Comparison of ENCODE assay signal across 14 cellular contexts in genomic region chr9:124478014-124478753, GRCh38. TPM values are rescaled to one million over a fixed set of nuclear protein-coding genes. Genes with fewer than 3 reads are reported as not detected.
DNase-seq lines count a peak whose midpoint lies in the region; ATAC-seq and TF ChIP-seq lines count a peak whose summit lies in the region.
"Had no signal": no experiment of that assay in that cellular context is flagged by ENCODE, and none has a peak within 500 bp of the region (broad histone marks: within the 10 kb centered on the region; RNA-seq: fewer than 3 reads in every experiment).

No MANE protein-coding gene starts in this region.

- no peaks in the 10 kb centered on the region for H3K36me3 Mint-ChIP-seq in Caco-2 (ENCODE audit: insufficient read depth, unreplicated experiment)
- H3K36me3 Mint-ChIP-seq in nephron (ENCODE audit: low read depth) = no peaks in the 10 kb centered on the region
- H3K36me3 Mint-ChIP-seq: activated CD8-positive, alpha-beta memory T cell treated with anti-CD3 and anti-CD28 coated beads, Interleukin-2, amount 10 ng/mL, durations not matched to agents 7 days and 5 days; activated naive CD4-positive, alpha-beta T cell treated with anti-CD3 and anti-CD28 coated beads, Interleukin-2, amount 50 U/mL, for 72 hours had no signal

- TF ChIP-seq CTCF in Caco-2 (IDR thresholded peaks at IDR 0.05; ENCODE audit: insufficient read depth in 1 of 2, low read depth in 1 of 2, low read length in 1 of 2, severe bottlenecking in 1 of 2, unreplicated experiment in 1 of 2) (no peak), coronary artery (IDR thresholded peaks at IDR 0.05) (no peak), nephron (IDR thresholded peaks at IDR 0.05; ENCODE audit: unreplicated experiment in 3 of 3) (no peak)

- H3K9me3 ChIP-seq in Caco-2 = no peaks in the 10 kb centered on the region
- H3K9me3 ChIP-seq in HUES6 (ENCODE audit: control insufficient read depth, insufficient read depth, low read depth, low read length) = no peaks in the 10 kb centered on the region
- H3K9me3 ChIP-seq: stomach had no signal

- CTCF ChIA-PET in Caco-2 (lab: Charles Lee) = interaction anchor here (0.6 kb wide), 2 partner anchors 10 to 1889 kb away, joined by 4 to 5 read pairs; no protein-coding TSS in a partner anchor

- intact Hi-C loops in Caco-2 (cut with micrococcal nuclease; ENCODE audit: unreplicated experiment) = no loop called here

- H3K27ac Mint-ChIP-seq in Caco-2 (ENCODE audit: unreplicated experiment) (no peak overlapping the region), nephron (no peak overlapping the region)
- H3K27ac Mint-ChIP-seq: activated CD8-positive, alpha-beta memory T cell treated with anti-CD3 and anti-CD28 coated beads, Interleukin-2, amount 10 ng/mL, durations not matched to agents 7 days and 5 days; activated naive CD4-positive, alpha-beta T cell treated with anti-CD3 and anti-CD28 coated beads, Interleukin-2, amount 50 U/mL, for 72 hours had no signal

- DNase-seq in Caco-2 (no peak), coronary artery (ENCODE audit: low spot score) (no peak), CD1c-positive myeloid dendritic cell (ENCODE audit: extremely low spot score) (no peak)
- no peak for DNase-seq in stimulated activated CD4-positive, alpha-beta T cell treated with anti-CD3 and anti-CD28 coated beads, Interleukin-1b, Interleukin-23, amount 100 ng/mL, for 48 hours
- DNase-seq: activated CD8-positive, alpha-beta memory T cell treated with anti-CD3 and anti-CD28 coated beads, Interleukin-2, amount 10 ng/mL, durations not matched to agents 7 days and 5 days; dermis blood vessel endothelial cell; foreskin fibroblast; stomach had no signal

- H3K9me3 Mint-ChIP-seq in Caco-2 (ENCODE audit: unreplicated experiment) (no peaks in the 10 kb centered on the region), nephron (no peaks in the 10 kb centered on the region)
- H3K9me3 Mint-ChIP-seq: activated naive CD4-positive, alpha-beta T cell treated with anti-CD3 and anti-CD28 coated beads, Interleukin-2, amount 50 U/mL, for 72 hours had no signal

- H3K4me1 ChIP-seq in Caco-2 = peaks cover 8% of the 10 kb centered on the region; the same call in 1 of the 2 replicates
- H3K4me1 ChIP-seq in HUES6 (ENCODE audit: control insufficient read depth, insufficient read depth, low read length) = peaks cover 44% of the 10 kb centered on the region

- no TSS peak for BruUV-seq in Caco-2 (replicated peaks; lab: Mats Ljungman, UMichigan)

- ATAC-seq in GM21576 (IDR thresholded peaks at IDR 0.05; ENCODE audit: unreplicated experiment) (no peak), HG02798 (IDR thresholded peaks at IDR 0.05; ENCODE audit: poor library complexity, unreplicated experiment) (no peak)
- ATAC-seq: activated CD8-positive, alpha-beta memory T cell treated with anti-CD3 and anti-CD28 coated beads, Interleukin-2, amount 10 ng/mL, durations not matched to agents 7 days and 5 days; activated naive CD4-positive, alpha-beta T cell treated with anti-CD3 and anti-CD28 coated beads, Interleukin-2, amount 50 U/mL, for 72 hours had no signal

- no peaks in the 10 kb centered on the region for H3K27me3 Mint-ChIP-seq in Caco-2 (ENCODE audit: insufficient read depth, unreplicated experiment)
- H3K27me3 Mint-ChIP-seq in nephron (ENCODE audit: low read depth) = peaks cover 70% of the 10 kb centered on the region

- peak overlapping the region; percentile 25 for H3K4me3 Mint-ChIP-seq in Caco-2 (ENCODE audit: unreplicated experiment)
- peak overlapping the region; percentile 52 to 80 (median 57) for H3K4me3 Mint-ChIP-seq in nephron
- H3K4me3 Mint-ChIP-seq: activated CD8-positive, alpha-beta memory T cell treated with anti-CD3 and anti-CD28 coated beads, Interleukin-2, amount 10 ng/mL, durations not matched to agents 7 days and 5 days had no signal

- H3K27ac ChIP-seq in HUES6 (ENCODE audit: low read depth, low read length) = no peak overlapping the region
- H3K27ac ChIP-seq in coronary artery = no peak overlapping the region
- H3K27ac ChIP-seq: stomach had no signal

- POLR2A ChIA-PET in Caco-2 (lab: Charles Lee) = no interaction called here

- H3K4me1 Mint-ChIP-seq in Caco-2 (ENCODE audit: low read depth, unreplicated experiment) (no peaks in the 10 kb centered on the region), nephron (no peaks in the 10 kb centered on the region)
- H3K4me1 Mint-ChIP-seq: activated CD8-positive, alpha-beta memory T cell treated with anti-CD3 and anti-CD28 coated beads, Interleukin-2, amount 10 ng/mL, durations not matched to agents 7 days and 5 days had no signal

- H3K27me3 ChIP-seq in Caco-2 (replicated peaks; ENCODE audit: control insufficient read depth, insufficient read depth, low read length) (no peaks in the 10 kb centered on the region), HUES6 (ENCODE audit: control insufficient read depth, insufficient read depth, low read length) (peaks cover 62% of the 10 kb centered on the region)

- H3K9ac ChIP-seq in HUES6 (ENCODE audit: low read length) = peak overlapping the region; percentile 5

- H3K36me3 ChIP-seq in Caco-2 (ENCODE audit: control insufficient read depth, insufficient read depth, low read length) = no peaks in the 10 kb centered on the region
- no peaks in the 10 kb centered on the region for H3K36me3 ChIP-seq in HUES6 (ENCODE audit: control insufficient read depth, insufficient read depth, low read length)
- H3K36me3 ChIP-seq: stomach had no signal

- no peak overlapping the region for H3K4me3 ChIP-seq in Caco-2 (ENCODE audit: low read depth, low read length)
- H3K4me3 ChIP-seq in HUES6 (ENCODE audit: low read depth, low read length) = peak overlapping the region; percentile 52
- H3K4me3 ChIP-seq in coronary artery = peak overlapping the region; percentile 14

RNA-seq across cellular contexts. Expression of gene ADGRD2, which starts 27.9 kb away (rescaled TPM):
- not detected in 2 replicates for total RNA-seq in Caco-2 (2022)
- total RNA-seq: activated CD8-positive, alpha-beta memory T cell treated with anti-CD3 and anti-CD28 coated beads, Interleukin-2, amount 10 ng/mL, durations not matched to agents 7 days and 5 days; activated naive CD4-positive, alpha-beta T cell treated with anti-CD3 and anti-CD28 coated beads, Interleukin-2, amount 50 U/mL, for 72 hours; dermis blood vessel endothelial cell; pulmonary artery endothelial cell; stomach had no signal

RNA-seq across cellular contexts. Expression of gene NR5A1, which starts 29.0 kb away (rescaled TPM):
- total RNA-seq in Caco-2 (2022) = 0.09 TPM in 1 of 2 replicates, not detected in the other
- total RNA-seq: activated CD8-positive, alpha-beta memory T cell treated with anti-CD3 and anti-CD28 coated beads, Interleukin-2, amount 10 ng/mL, durations not matched to agents 7 days and 5 days; activated naive CD4-positive, alpha-beta T cell treated with anti-CD3 and anti-CD28 coated beads, Interleukin-2, amount 50 U/mL, for 72 hours; dermis blood vessel endothelial cell; pulmonary artery endothelial cell; stomach had no signal
